In genomic region chr15:63110428-63111026, GRCh38 we compare ENCODE assay signal across 16 cellular contexts.
"Had no signal": no experiment of that assay in that cellular context is flagged by ENCODE, and none has a peak within 500 bp of the region (broad histone marks: within the 10 kb centered on the region; RNA-seq: fewer than 3 reads in every experiment).

No MANE protein-coding gene starts in this region.

- DNase-seq: activated CD4-positive, alpha-beta T cell treated with anti-CD3 and anti-CD28 coated beads for 48 hours; activated CD8-positive, alpha-beta T cell treated with anti-CD3 and anti-CD28 coated beads for 36 hours; activated gamma-delta T cell; activated T-cell treated with anti-CD3 and anti-CD28 coated beads, Interleukin-2, amount 50 U/mL, for 72 hours; kidney glomerular epithelial cell; left ventricle myocardium superior; occipital lobe; right cardiac atrium; T-helper 2 cell had no signal

- ATAC-seq: activated CD8-positive, alpha-beta T cell treated with anti-CD3 and anti-CD28 coated beads for 36 hours; activated naive CD4-positive, alpha-beta T cell treated with anti-CD3 and anti-CD28 coated beads, Interleukin-2, amount 50 U/mL, for 72 hours; activated T-cell treated with anti-CD3 and anti-CD28 coated beads, Interleukin-2, amount 50 U/mL, for 72 hours; esophagus mucosa; left ventricle myocardium superior; natural killer cell treated with Interleukin-12 subunit alpha and Interleukin-12 subunit beta and Interleukin-15 and Interleukin-18, amount 100 ng/mL, for 72 hours; right cardiac atrium; WTC11 had no signal

- FAIRE-seq: colon, endometrium, TTC549 had no signal
